In genomic region chr14:68775614-68776126, GRCh38 we compare ENCODE assay signal across 14 cellular contexts. TPM values are rescaled to one million over a fixed set of nuclear protein-coding genes. Genes with fewer than 3 reads are reported as not detected.
A peak's percentile ranks its signal among the peaks of the same experiment; 100 is the strongest.
DNase-seq lines count a peak whose midpoint lies in the region; TF ChIP-seq lines count a peak whose summit lies in the region.
"Had no signal": no experiment of that assay in that cellular context is flagged by ENCODE, and none has a peak within 500 bp of the region (broad histone marks: within the 10 kb centered on the region; RNA-seq: fewer than 3 reads in every experiment).

No MANE protein-coding gene starts in this region.

- DNase-seq in DMS 273 (lab: John Stamatoyannopoulos, UW; ENCODE audit: unreplicated experiment): peak; percentile 27
- DNase-seq in DMS 273 treated with DMSO at 0.1 percent for 48 hours (lab: John Stamatoyannopoulos, UW): no peak
- DNase-seq in ascending aorta (ENCODE audit: low spot score in 2 of 2): peak in 1 of 2 donors; percentile 49
- no peak for DNase-seq in osteocyte (ENCODE audit: extremely low spot score, unreplicated experiment)
- DNase-seq in effector CD4-positive, alpha-beta T cell: no peak
- no peak for DNase-seq in islet precursor cell
- DNase-seq in NCI-H1930 (lab: John Stamatoyannopoulos, UW): no peak
- DNase-seq: 8988T; DMS79; kidney glomerular epithelial cell; NCI-H2107; stimulated activated CD8-positive, alpha-beta memory T cell treated with anti-CD3 and anti-CD28 coated beads, Interleukin-4, amount 100 ng/mL, for 48 hours had no signal

- intact Hi-C loops in ascending aorta (cut with DNase I): no loop called here

- H3K4me1 ChIP-seq in ascending aorta: peaks cover 8 to 15% of the 10 kb centered on the region in 2 donors

- H3K4me3 ChIP-seq in GM12875 (ENCODE audit: low read depth, low read length) (no peak overlapping the region), ascending aorta (no peak overlapping the region)

- no peak overlapping the region for H3K4me3 Mint-ChIP-seq in osteocyte (ENCODE audit: unreplicated experiment)

- H3K36me3 ChIP-seq in ascending aorta: no peaks in the 10 kb centered on the region

- no peaks in the 10 kb centered on the region for H3K9me3 ChIP-seq in ascending aorta

- TF ChIP-seq CTCF in GM12875 (IDR thresholded peaks at IDR 0.05; ENCODE audit: borderline replicate concordance, insufficient read depth, low read depth, low read length) (0 out of 2 replicates have a peak, but pooled peaks have one; percentile 18), ascending aorta (IDR thresholded peaks at IDR 0.05) (no peak), osteocyte (IDR thresholded peaks at IDR 0.05) (no peak)

- H3K27ac Mint-ChIP-seq in osteocyte (ENCODE audit: unreplicated experiment): peak overlapping the region; percentile 89
- H3K27ac Mint-ChIP-seq: activated T-helper 2 cell treated with anti-CD3 and anti-CD28 coated beads, Interferon-gamma antibody, Interleukin-2, Interleukin-4, amounts not matched to agents 10 μg/mL and 5 μg/mL and 100 μg/mL, durations not matched to agents 14 hours and 24 hours and 36 hours had no signal

- peaks cover 38% of the 10 kb centered on the region for H3K4me1 Mint-ChIP-seq in osteocyte (ENCODE audit: unreplicated experiment)

- H3K27me3 ChIP-seq in ascending aorta: no peaks in the 10 kb centered on the region

- peaks cover 5% of the 10 kb centered on the region for H3K9me3 Mint-ChIP-seq in osteocyte (ENCODE audit: unreplicated experiment)

- peaks cover 3% of the 10 kb centered on the region for H3K36me3 Mint-ChIP-seq in osteocyte (ENCODE audit: unreplicated experiment)

- H3K27ac ChIP-seq in ascending aorta: peak overlapping the region; percentile 43 to 66

- H3K27me3 Mint-ChIP-seq in osteocyte (ENCODE audit: unreplicated experiment): no peaks in the 10 kb centered on the region

RNA-seq across cellular contexts. Expression of gene ZFP36L1, which starts 17.2 kb away (rescaled TPM):
- 772 TPM for total RNA-seq in ascending aorta
- 311 and 352 TPM in 2 replicates for total RNA-seq in osteocyte
